1 cellular context compared by ENCODE assay signal in the genomic region with DNA sequence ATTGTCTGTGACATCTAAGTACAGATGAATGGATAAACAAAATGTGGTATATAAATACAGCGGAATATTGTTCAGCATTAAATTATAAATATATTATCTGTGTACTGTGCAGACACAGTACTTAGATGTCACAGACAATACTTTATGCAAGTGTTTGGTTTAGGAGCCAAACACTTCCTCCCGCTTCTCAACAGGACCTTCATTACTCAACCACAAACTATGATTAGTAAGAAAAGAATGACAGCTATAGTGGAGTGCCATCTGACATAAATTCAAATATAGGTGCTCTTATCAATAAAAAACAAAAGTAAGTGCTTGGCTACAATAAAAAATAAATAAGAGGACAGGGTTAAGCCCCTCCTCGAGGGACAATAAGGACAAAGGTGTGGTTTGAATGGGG.
TF ChIP-seq lines count a peak whose summit lies in the region.

No MANE protein-coding gene starts in this region.

TF ChIP-seq in IMR-90, 13 proteins besides CTCF, POLR2A, EP300 and RAD21:
- TF ChIP-seq, protein P1, sequence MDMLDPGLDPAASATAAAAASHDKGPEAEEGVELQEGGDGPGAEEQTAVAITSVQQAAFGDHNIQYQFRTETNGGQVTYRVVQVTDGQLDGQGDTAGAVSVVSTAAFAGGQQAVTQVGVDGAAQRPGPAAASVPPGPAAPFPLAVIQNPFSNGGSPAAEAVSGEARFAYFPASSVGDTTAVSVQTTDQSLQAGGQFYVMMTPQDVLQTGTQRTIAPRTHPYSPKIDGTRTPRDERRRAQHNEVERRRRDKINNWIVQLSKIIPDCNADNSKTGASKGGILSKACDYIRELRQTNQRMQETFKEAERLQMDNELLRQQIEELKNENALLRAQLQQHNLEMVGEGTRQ (IDR thresholded peaks at IDR 0.05; ENCODE audit: low read depth, low read length): no peak
- TF ChIP-seq RCOR1 (IDR thresholded peaks at IDR 0.05; ENCODE audit: insufficient replicate concordance, low read length): no peak
- TF ChIP-seq, protein P2, sequence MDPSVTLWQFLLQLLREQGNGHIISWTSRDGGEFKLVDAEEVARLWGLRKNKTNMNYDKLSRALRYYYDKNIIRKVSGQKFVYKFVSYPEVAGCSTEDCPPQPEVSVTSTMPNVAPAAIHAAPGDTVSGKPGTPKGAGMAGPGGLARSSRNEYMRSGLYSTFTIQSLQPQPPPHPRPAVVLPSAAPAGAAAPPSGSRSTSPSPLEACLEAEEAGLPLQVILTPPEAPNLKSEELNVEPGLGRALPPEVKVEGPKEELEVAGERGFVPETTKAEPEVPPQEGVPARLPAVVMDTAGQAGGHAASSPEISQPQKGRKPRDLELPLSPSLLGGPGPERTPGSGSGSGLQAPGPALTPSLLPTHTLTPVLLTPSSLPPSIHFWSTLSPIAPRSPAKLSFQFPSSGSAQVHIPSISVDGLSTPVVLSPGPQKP (IDR thresholded peaks at IDR 0.05; ENCODE audit: borderline replicate concordance, low read depth, low read length): no peak
- no peak for TF ChIP-seq FOS (IDR thresholded peaks at IDR 0.05; ENCODE audit: low read depth, low read length)
TF ChIP-seq in IMR-90: peak in this region for 0.
